15 cellular contexts compared by ENCODE assay signal in genomic region chr5:67147768-67148167, GRCh38. TPM values are rescaled to one million over a fixed set of nuclear protein-coding genes. Genes with fewer than 3 reads are reported as not detected.
"Had no signal": no experiment of that assay in that cellular context is flagged by ENCODE, and none has a peak within 500 bp of the region (broad histone marks: within the 10 kb centered on the region; RNA-seq: fewer than 3 reads in every experiment).

No MANE protein-coding gene starts in this region.

- H3K4me3 ChIP-seq: coronary artery, mucosa of descending colon had no signal

- DNase-seq: activated CD4-positive, alpha-beta T cell treated with anti-CD3 and anti-CD28 coated beads, Interleukin-2, amount 50 U/mL, for 4 hours; activated effector memory CD4-positive, alpha-beta T cell treated with Interleukin-2 at 50 U/mL for 16 hours; activated T-cell treated with anti-CD3 and anti-CD28 coated beads, Interleukin-2, amount 50 U/mL, for 1 hour; amygdala; caudate nucleus; effector CD4-positive, alpha-beta T cell; glutamatergic neuron; mucosa of descending colon; naive thymus-derived CD8-positive, alpha-beta T cell; right cardiac atrium; stimulated activated CD4-positive, alpha-beta T cell treated with anti-CD3 and anti-CD28 coated beads, Interleukin-2, amount 100 ng/mL, for 24 hours; stimulated activated naive CD4-positive, alpha-beta T cell treated with Interleukin-2 at 50 U/mL for 16 hours had no signal

- H3K9me3 ChIP-seq: mucosa of descending colon had no signal

- ATAC-seq: activated CD4-positive, CD25-positive, alpha-beta regulatory T cell treated with anti-CD3 and anti-CD28 coated beads, Interleukin-2, amount 50 U/mL, for 24 hours; mucosa of descending colon; naive thymus-derived CD8-positive, alpha-beta T cell; right cardiac atrium had no signal

- H3K27ac ChIP-seq: coronary artery had no signal

RNA-seq across cellular contexts. Expression of gene CD180, which starts 48.8 kb away (rescaled TPM):
- total RNA-seq: activated naive CD4-positive, alpha-beta T cell treated with anti-CD3 and anti-CD28 coated beads, Interleukin-2, amount 50 U/mL, for 72 hours had no signal
